In the genomic region with DNA sequence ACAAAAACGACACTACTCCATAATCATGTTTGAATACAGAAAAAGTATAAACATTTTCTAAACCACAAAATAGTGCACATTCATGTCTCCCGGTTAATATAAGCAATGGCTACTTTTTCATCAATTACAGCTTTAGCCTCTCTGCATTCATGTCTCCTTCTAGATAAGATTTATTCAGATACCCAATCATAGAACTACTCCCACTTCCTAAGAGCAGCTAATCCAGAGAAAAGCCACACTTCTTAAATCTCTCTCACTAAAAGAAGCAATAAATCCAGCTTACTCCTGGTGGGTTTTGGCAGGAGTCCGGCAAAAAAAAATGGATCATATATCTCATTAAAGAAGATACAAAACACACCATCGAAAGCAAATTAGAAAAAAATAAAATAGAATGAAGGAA, we compare ENCODE assay signal across 16 cellular contexts. TPM values are rescaled to one million over a fixed set of nuclear protein-coding genes. Genes with fewer than 3 reads are reported as not detected.
A peak's percentile ranks its signal among the peaks of the same experiment; 100 is the strongest.
DNase-seq lines count a peak whose midpoint lies in the region; ATAC-seq and TF ChIP-seq lines count a peak whose summit lies in the region.
"Had no signal": no experiment of that assay in that cellular context is flagged by ENCODE, and none has a peak within 500 bp of the region (broad histone marks: within the 10 kb centered on the region; RNA-seq: fewer than 3 reads in every experiment).

No MANE protein-coding gene starts in this region.

- no peak for TF ChIP-seq RAD21 in IMR-90 (IDR thresholded peaks at IDR 0.05; ENCODE audit: low read length)

- no peak overlapping the region for H2AK9ac ChIP-seq in IMR-90 (replicated peaks; ENCODE audit: low read depth, low read length, poor library complexity)

- ATAC-seq in IMR-90 (ENCODE audit: low read depth) (peak; percentile 60), GM18502 (IDR thresholded peaks at IDR 0.05; ENCODE audit: poor library complexity, unreplicated experiment) (no peak)

- no peak overlapping the region for H4K91ac ChIP-seq in IMR-90 (ENCODE audit: insufficient read depth, low read depth, low read length)

- H3K4me3 ChIP-seq in IMR-90 (ENCODE audit: insufficient read depth, low read depth, low read length) (no peak overlapping the region), smooth muscle cell (no peak overlapping the region)
- H3K4me3 ChIP-seq: BLaER1, HAP-1 had no signal

- no peak overlapping the region for H4K8ac ChIP-seq in IMR-90 (ENCODE audit: low read depth in 2 of 2, low read length in 2 of 2)

- H3K9me3 ChIP-seq in IMR-90 (ENCODE audit: control insufficient read depth, insufficient read depth, low read length) (peaks cover 2% of the 10 kb centered on the region; the same call in 1 of the 2 replicates), smooth muscle cell (replicated peaks; ENCODE audit: low read depth) (no peaks in the 10 kb centered on the region)
- H3K9me3 ChIP-seq: HAP-1 had no signal

- peaks cover 6% of the 10 kb centered on the region; the same call in 1 of the 2 replicates for H3K9me1 ChIP-seq in IMR-90 (ENCODE audit: insufficient read depth, low read length)

- no peak overlapping the region for H2BK15ac ChIP-seq in IMR-90 (ENCODE audit: low read depth, low read length)

- H3K14ac ChIP-seq in IMR-90 (replicated peaks; ENCODE audit: low read depth, low read length) = no peak overlapping the region

- CTCF ChIA-PET in IMR-90 (lab: Yijun Ruan, JAX) = no interaction called here

- no TSS peak for BruUV-seq in IMR-90 (replicated peaks; lab: Mats Ljungman, UMichigan)

- H3K18ac ChIP-seq in IMR-90 (ENCODE audit: low read depth, low read length) = no peak overlapping the region

- no peak overlapping the region for H2BK20ac ChIP-seq in IMR-90 (ENCODE audit: low read depth, low read length)

- H2BK120ac ChIP-seq in IMR-90 (ENCODE audit: low read depth, low read length) = no peak overlapping the region

- DNase-seq in D341Med (ENCODE audit: low spot score) (peak; percentile 51), IMR-90 (peak; percentile 18), amniotic epithelial cell (ENCODE audit: low read depth) (peak; percentile 52), smooth muscle cell (lab: John Stamatoyannopoulos, UW; ENCODE audit: unreplicated experiment) (no peak), foreskin melanocyte (no peak), SW480 (ENCODE audit: low spot score) (no peak)
- DNase-seq: CD4-positive, alpha-beta T cell; CD8-positive, alpha-beta memory T cell; DMS153; DND-41; GOT3; HFFc6 had no signal

- no CpG with 5 or more reads among the region's 4 CpGs for WGBS in IMR-90 (ENCODE audit: extremely low coverage in 2 of 2, insufficient read length in 1 of 2), 2 experiments
- 39% methylated on average over 4 of the region's 4 CpGs for WGBS in smooth muscle cell (ENCODE audit: low lambda C conversion rate)

- H3F3A ChIP-seq in smooth muscle cell (ENCODE audit: low read depth) = no peaks in the 10 kb centered on the region

- no peak overlapping the region for H3K4ac ChIP-seq in IMR-90 (ENCODE audit: low read depth, low read length)

- H3K9ac ChIP-seq in IMR-90 (ENCODE audit: low read depth, low read length) (no peak overlapping the region), smooth muscle cell (ENCODE audit: low read depth) (no peak overlapping the region)
- H3K9ac ChIP-seq: BLaER1 had no signal

- H3K27ac ChIP-seq in IMR-90 (ENCODE audit: insufficient read depth, low read length) = no peak overlapping the region
- H3K27ac ChIP-seq in smooth muscle cell (ENCODE audit: low read depth) = no peak overlapping the region
- H3K27ac ChIP-seq: BLaER1, C4-2B had no signal

- H3K4me2 ChIP-seq in IMR-90 (ENCODE audit: low read depth, low read length) (peak overlapping the region; percentile 56), smooth muscle cell (peak overlapping the region; percentile 14)
- H3K4me2 ChIP-seq: BLaER1 had no signal

- H4K5ac ChIP-seq in IMR-90 (ENCODE audit: low read depth, low read length) = no peak overlapping the region

- H3K36me3 ChIP-seq in IMR-90 (ENCODE audit: control insufficient read depth, insufficient read depth, low read length) (no peaks in the 10 kb centered on the region), smooth muscle cell (ENCODE audit: low read depth) (no peaks in the 10 kb centered on the region)
- H3K36me3 ChIP-seq: BLaER1, HAP-1 had no signal

- H2AFZ ChIP-seq in IMR-90 (replicated peaks; ENCODE audit: low read length, poor library complexity) = no peak overlapping the region
- H2AFZ ChIP-seq in smooth muscle cell (ENCODE audit: low read depth) = peak overlapping the region; percentile 51

- POLR2A ChIA-PET in IMR-90 (lab: Charles Lee; ENCODE audit: unreplicated experiment) = interaction anchor here (0.7 kb wide), 1 partner anchor 98 kb away, joined by 4 read pairs; no protein-coding TSS in a partner anchor

- H2BK5ac ChIP-seq in IMR-90 (ENCODE audit: low read depth, low read length, poor library complexity, severe bottlenecking) = no peak overlapping the region

- H4K20me1 ChIP-seq in IMR-90 (ENCODE audit: insufficient read depth, low read length) (no peaks in the 10 kb centered on the region), smooth muscle cell (ENCODE audit: low read depth) (no peaks in the 10 kb centered on the region)
- H4K20me1 ChIP-seq: BLaER1 had no signal

- in situ Hi-C loops in IMR-90 (cut with MboI; ENCODE audit: low sequenced_read_pairs) = no loop called here

- no peak for TF ChIP-seq POLR2A in IMR-90 (IDR thresholded peaks at IDR 0.05; ENCODE audit: low read depth, low read length)

- dilution Hi-C loops in IMR-90 (cut with HindIII; ENCODE audit: low sequenced_read_pairs, unreplicated experiment) = no loop called here

- no peak overlapping the region for H2AK5ac ChIP-seq in IMR-90 (ENCODE audit: low read depth, low read length)

- peaks cover 6% of the 10 kb centered on the region for H3K4me1 ChIP-seq in IMR-90 (ENCODE audit: control insufficient read depth, insufficient read depth, low read length)
- H3K4me1 ChIP-seq in smooth muscle cell (ENCODE audit: low read depth) = no peaks in the 10 kb centered on the region
- H3K4me1 ChIP-seq: BLaER1, HAP-1 had no signal

- H3K23ac ChIP-seq in IMR-90 (ENCODE audit: low read depth, low read length) = no peak overlapping the region

- no peaks in the 10 kb centered on the region for H3K79me2 ChIP-seq in smooth muscle cell (ENCODE audit: low read depth)

- H3K56ac ChIP-seq in IMR-90 (ENCODE audit: extremely low read depth, insufficient read depth, low read length) = no peak overlapping the region

- TF ChIP-seq CTCF in IMR-90 (conservative IDR thresholded peaks at IDR 0.05; ENCODE audit: low read depth, low read length) (no peak), smooth muscle cell (IDR thresholded peaks at IDR 0.05; ENCODE audit: borderline replicate concordance, insufficient read depth, poor library complexity, severe bottlenecking) (no peak)

- intact Hi-C loops in IMR-90 (cut with micrococcal nuclease) = no loop called here

- H3K27me3 ChIP-seq in IMR-90 (ENCODE audit: control insufficient read depth, insufficient read depth, low read length) (no peaks in the 10 kb centered on the region), smooth muscle cell (ENCODE audit: low read depth) (no peaks in the 10 kb centered on the region)
- H3K27me3 ChIP-seq: BLaER1 had no signal

- peaks cover 4 to 5% of the 10 kb centered on the region in 2 experiments; a peak in 2 of 4 replicates for H3K79me1 ChIP-seq in IMR-90 (ENCODE audit: low read depth in 1 of 2, low read length in 2 of 2)

TF ChIP-seq in IMR-90, 13 proteins besides CTCF, POLR2A, EP300 and RAD21:
- no peak for TF ChIP-seq FOS (IDR thresholded peaks at IDR 0.05; ENCODE audit: low read depth, low read length)
- no peak for TF ChIP-seq SMC3 (IDR thresholded peaks at IDR 0.05; ENCODE audit: low read depth, low read length)
- no peak for TF ChIP-seq CHD1 (IDR thresholded peaks at IDR 0.05; ENCODE audit: low read depth, low read length)
- TF ChIP-seq, protein P1, sequence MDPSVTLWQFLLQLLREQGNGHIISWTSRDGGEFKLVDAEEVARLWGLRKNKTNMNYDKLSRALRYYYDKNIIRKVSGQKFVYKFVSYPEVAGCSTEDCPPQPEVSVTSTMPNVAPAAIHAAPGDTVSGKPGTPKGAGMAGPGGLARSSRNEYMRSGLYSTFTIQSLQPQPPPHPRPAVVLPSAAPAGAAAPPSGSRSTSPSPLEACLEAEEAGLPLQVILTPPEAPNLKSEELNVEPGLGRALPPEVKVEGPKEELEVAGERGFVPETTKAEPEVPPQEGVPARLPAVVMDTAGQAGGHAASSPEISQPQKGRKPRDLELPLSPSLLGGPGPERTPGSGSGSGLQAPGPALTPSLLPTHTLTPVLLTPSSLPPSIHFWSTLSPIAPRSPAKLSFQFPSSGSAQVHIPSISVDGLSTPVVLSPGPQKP (IDR thresholded peaks at IDR 0.05; ENCODE audit: borderline replicate concordance, low read depth, low read length) = no peak
- no peak for TF ChIP-seq RFX5 (IDR thresholded peaks at IDR 0.05; ENCODE audit: low read depth, low read length)
- TF ChIP-seq, protein P2, sequence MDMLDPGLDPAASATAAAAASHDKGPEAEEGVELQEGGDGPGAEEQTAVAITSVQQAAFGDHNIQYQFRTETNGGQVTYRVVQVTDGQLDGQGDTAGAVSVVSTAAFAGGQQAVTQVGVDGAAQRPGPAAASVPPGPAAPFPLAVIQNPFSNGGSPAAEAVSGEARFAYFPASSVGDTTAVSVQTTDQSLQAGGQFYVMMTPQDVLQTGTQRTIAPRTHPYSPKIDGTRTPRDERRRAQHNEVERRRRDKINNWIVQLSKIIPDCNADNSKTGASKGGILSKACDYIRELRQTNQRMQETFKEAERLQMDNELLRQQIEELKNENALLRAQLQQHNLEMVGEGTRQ (IDR thresholded peaks at IDR 0.05; ENCODE audit: low read depth, low read length) = no peak
- no peak for TF ChIP-seq MAZ (IDR thresholded peaks at IDR 0.05; ENCODE audit: borderline replicate concordance, low read depth, low read length)
- no peak for TF ChIP-seq CEBPB (IDR thresholded peaks at IDR 0.05; ENCODE audit: low read depth, low read length)
- no peak for TF ChIP-seq RCOR1 (IDR thresholded peaks at IDR 0.05; ENCODE audit: insufficient replicate concordance, low read length)
- TF ChIP-seq NFE2L2 (IDR thresholded peaks at IDR 0.05; ENCODE audit: low read depth, low read length) = no peak
- TF ChIP-seq MXI1 (IDR thresholded peaks at IDR 0.05; ENCODE audit: borderline replicate concordance, low read depth, low read length) = no peak
- TF ChIP-seq MAFK (IDR thresholded peaks at IDR 0.05; ENCODE audit: low read depth, low read length) = no peak
- TF ChIP-seq BHLHE40 (IDR thresholded peaks at IDR 0.05; ENCODE audit: low read depth, low read length) = no peak

RNA-seq across cellular contexts. Expression of a gene that starts 20.1 kb away (rescaled TPM):
- total RNA-seq in IMR-90 (2012; rRNA removed) = 100 and 145 TPM in 2 replicates
- polyA plus RNA-seq in IMR-90 (2012; rRNA removed) = 13.7 and 16.8 TPM in 2 replicates
- 3.9 and 5.8 TPM in 2 replicates for polyA plus RNA-seq in IMR-90 (2012; cell fraction: cytosol; rRNA removed)
- polyA plus RNA-seq in IMR-90 (2012; cell fraction: nucleus; rRNA removed; ENCODE audit: low replicate concordance) = 2.7 and 11.3 TPM in 2 replicates
- 14.0 and 20.4 TPM in 2 replicates for total RNA-seq in smooth muscle cell
- polyA plus RNA-seq in smooth muscle cell = 4.3 TPM in 2 replicates

Comparison
In these comparisons a context has a peak if more than half of its experiments do, and no peak if none do; other contexts are left out.
1. DNase-seq: peak in D341Med (single experiment), IMR-90 (single experiment) and amniotic epithelial cell (single experiment); none in smooth muscle cell (single experiment), foreskin melanocyte (single experiment) and SW480 (single experiment).